26 cellular contexts compared by ENCODE assay signal in the genomic region with DNA sequence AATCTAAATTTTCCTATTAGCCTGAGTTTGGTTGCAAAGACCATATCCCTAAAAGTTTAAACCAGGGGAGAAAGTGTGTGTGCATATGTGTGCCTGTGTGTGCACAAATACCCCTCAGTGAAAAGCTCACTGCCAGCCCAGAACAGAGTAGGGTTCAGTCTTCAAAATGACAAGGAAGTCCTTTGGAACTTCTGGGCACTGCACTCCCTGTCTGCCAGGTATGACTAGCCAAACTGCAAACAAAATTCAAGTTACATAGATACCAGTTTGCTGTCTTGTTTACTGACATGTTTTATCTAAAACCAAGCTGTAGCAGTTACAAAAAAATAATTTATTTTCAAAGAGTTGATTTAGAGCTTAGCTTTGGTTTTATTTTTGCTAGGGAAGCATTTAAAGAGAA.
"Had no signal": no experiment of that assay in that cellular context is flagged by ENCODE, and none has a peak within 500 bp of the region (broad histone marks: within the 10 kb centered on the region; RNA-seq: fewer than 3 reads in every experiment).

No MANE protein-coding gene starts in this region.

- H3K4me1 ChIP-seq: colonic mucosa, foreskin keratinocyte, neural progenitor cell, prostate gland, upper lobe of left lung had no signal

- ATAC-seq: esophagus mucosa; foreskin keratinocyte; naive thymus-derived CD4-positive, alpha-beta T cell; stimulated activated effector memory CD8-positive, alpha-beta T cell treated with anti-CD3 and anti-CD28 coated beads, Interleukin-12 subunit alpha, Interleukin-12 subunit beta, amount 100 ng/mL, for 72 hours had no signal

- DNase-seq: colonic mucosa; effector CD8-positive, alpha-beta T cell; endodermal cell; foreskin keratinocyte; glutamatergic neuron; heart right ventricle; hypothalamus; immature natural killer cell; islet precursor cell; mesenchymal stem cell; naive thymus-derived CD4-positive, alpha-beta T cell; sigmoid colon; stimulated activated CD4-positive, alpha-beta T cell treated with anti-CD3 and anti-CD28 coated beads, Interleukin-2, amount 100 ng/mL, for 24 hours; stimulated activated CD4-positive, alpha-beta T cell treated with anti-CD3 and anti-CD28 coated beads, Interleukin-4, amount 100 ng/mL, for 24 hours; stimulated activated naive CD4-positive, alpha-beta T cell treated with Interleukin-2 at 50 U/mL for 16 hours; stomach; testis; upper lobe of left lung had no signal

- H3K4me3 ChIP-seq: colonic mucosa, heart right ventricle, neural progenitor cell, prostate gland, right atrium auricular region, sigmoid colon, stomach, testis, tibial nerve, upper lobe of left lung had no signal

- H3K4me2 ChIP-seq: neural progenitor cell had no signal

- H3K27me3 ChIP-seq: colonic mucosa, foreskin keratinocyte, neural progenitor cell, right atrium auricular region, sigmoid colon, stomach, testis, tibial nerve, upper lobe of left lung had no signal

- H3K36me3 ChIP-seq: colonic mucosa, heart right ventricle, neural progenitor cell, prostate gland, right atrium auricular region, sigmoid colon, stomach, tibial nerve, upper lobe of left lung had no signal

- H3K27ac ChIP-seq: colonic mucosa, epithelial cell of prostate, foreskin keratinocyte, heart right ventricle, neural progenitor cell, prostate gland, upper lobe of left lung had no signal

- FAIRE-seq: urothelium cell line had no signal

- H3K9me3 ChIP-seq: colonic mucosa, heart right ventricle, prostate gland, right atrium auricular region, sigmoid colon, stomach, testis, tibial nerve, upper lobe of left lung had no signal
